Comparison of ENCODE assay signal across 1 cellular context in the genomic region with DNA sequence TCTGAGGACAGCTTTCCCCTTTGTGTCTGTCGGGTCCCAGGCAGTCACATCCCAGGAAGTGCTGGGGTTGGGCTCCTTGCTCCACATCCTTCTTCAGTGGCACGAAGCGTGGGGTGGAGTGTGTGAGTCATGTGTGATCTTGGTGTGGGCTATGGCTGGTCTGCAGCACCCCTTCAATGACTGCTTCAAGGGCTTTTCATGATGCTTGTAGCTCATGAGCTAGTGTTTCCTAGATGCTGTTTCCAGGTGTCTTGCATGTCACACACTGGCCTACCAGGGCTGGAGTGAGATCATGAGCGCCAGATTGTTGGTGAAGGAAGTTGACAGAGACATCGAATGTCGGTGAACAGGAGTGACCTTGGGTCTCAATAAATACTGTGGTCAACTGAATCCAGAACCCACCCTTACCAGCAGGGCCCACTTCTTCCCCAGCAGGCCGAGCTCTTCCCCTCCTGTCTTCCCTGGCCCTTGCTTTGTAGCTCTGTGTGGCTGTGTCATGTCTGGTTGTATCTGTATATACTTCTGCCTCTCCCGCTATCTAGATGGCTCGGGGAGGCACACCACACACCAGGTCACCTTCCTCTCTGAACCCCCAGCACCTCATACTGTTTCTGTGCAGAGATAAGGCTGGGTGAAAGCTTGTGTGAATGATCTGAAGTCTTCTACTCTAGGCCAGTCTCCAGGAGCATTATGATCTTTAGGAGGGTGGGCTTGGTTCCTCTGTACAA.
TF ChIP-seq lines count a peak whose summit lies in the region.

No MANE protein-coding gene starts in this region.

TF ChIP-seq in K562, 482 proteins besides CTCF, POLR2A, EP300 and RAD21 (continued from another document):
- TF ChIP-seq, protein P1, sequence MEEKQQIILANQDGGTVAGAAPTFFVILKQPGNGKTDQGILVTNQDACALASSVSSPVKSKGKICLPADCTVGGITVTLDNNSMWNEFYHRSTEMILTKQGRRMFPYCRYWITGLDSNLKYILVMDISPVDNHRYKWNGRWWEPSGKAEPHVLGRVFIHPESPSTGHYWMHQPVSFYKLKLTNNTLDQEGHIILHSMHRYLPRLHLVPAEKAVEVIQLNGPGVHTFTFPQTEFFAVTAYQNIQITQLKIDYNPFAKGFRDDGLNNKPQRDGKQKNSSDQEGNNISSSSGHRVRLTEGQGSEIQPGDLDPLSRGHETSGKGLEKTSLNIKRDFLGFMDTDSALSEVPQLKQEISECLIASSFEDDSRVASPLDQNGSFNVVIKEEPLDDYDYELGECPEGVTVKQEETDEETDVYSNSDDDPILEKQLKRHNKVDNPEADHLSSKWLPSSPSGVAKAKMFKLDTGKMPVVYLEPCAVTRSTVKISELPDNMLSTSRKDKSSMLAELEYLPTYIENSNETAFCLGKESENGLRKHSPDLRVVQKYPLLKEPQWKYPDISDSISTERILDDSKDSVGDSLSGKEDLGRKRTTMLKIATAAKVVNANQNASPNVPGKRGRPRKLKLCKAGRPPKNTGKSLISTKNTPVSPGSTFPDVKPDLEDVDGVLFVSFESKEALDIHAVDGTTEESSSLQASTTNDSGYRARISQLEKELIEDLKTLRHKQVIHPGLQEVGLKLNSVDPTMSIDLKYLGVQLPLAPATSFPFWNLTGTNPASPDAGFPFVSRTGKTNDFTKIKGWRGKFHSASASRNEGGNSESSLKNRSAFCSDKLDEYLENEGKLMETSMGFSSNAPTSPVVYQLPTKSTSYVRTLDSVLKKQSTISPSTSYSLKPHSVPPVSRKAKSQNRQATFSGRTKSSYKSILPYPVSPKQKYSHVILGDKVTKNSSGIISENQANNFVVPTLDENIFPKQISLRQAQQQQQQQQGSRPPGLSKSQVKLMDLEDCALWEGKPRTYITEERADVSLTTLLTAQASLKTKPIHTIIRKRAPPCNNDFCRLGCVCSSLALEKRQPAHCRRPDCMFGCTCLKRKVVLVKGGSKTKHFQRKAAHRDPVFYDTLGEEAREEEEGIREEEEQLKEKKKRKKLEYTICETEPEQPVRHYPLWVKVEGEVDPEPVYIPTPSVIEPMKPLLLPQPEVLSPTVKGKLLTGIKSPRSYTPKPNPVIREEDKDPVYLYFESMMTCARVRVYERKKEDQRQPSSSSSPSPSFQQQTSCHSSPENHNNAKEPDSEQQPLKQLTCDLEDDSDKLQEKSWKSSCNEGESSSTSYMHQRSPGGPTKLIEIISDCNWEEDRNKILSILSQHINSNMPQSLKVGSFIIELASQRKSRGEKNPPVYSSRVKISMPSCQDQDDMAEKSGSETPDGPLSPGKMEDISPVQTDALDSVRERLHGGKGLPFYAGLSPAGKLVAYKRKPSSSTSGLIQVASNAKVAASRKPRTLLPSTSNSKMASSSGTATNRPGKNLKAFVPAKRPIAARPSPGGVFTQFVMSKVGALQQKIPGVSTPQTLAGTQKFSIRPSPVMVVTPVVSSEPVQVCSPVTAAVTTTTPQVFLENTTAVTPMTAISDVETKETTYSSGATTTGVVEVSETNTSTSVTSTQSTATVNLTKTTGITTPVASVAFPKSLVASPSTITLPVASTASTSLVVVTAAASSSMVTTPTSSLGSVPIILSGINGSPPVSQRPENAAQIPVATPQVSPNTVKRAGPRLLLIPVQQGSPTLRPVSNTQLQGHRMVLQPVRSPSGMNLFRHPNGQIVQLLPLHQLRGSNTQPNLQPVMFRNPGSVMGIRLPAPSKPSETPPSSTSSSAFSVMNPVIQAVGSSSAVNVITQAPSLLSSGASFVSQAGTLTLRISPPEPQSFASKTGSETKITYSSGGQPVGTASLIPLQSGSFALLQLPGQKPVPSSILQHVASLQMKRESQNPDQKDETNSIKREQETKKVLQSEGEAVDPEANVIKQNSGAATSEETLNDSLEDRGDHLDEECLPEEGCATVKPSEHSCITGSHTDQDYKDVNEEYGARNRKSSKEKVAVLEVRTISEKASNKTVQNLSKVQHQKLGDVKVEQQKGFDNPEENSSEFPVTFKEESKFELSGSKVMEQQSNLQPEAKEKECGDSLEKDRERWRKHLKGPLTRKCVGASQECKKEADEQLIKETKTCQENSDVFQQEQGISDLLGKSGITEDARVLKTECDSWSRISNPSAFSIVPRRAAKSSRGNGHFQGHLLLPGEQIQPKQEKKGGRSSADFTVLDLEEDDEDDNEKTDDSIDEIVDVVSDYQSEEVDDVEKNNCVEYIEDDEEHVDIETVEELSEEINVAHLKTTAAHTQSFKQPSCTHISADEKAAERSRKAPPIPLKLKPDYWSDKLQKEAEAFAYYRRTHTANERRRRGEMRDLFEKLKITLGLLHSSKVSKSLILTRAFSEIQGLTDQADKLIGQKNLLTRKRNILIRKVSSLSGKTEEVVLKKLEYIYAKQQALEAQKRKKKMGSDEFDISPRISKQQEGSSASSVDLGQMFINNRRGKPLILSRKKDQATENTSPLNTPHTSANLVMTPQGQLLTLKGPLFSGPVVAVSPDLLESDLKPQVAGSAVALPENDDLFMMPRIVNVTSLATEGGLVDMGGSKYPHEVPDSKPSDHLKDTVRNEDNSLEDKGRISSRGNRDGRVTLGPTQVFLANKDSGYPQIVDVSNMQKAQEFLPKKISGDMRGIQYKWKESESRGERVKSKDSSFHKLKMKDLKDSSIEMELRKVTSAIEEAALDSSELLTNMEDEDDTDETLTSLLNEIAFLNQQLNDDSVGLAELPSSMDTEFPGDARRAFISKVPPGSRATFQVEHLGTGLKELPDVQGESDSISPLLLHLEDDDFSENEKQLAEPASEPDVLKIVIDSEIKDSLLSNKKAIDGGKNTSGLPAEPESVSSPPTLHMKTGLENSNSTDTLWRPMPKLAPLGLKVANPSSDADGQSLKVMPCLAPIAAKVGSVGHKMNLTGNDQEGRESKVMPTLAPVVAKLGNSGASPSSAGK (IDR thresholded peaks at IDR 0.05) = peak; percentile 69
- peak; percentile 52 for TF ChIP-seq TBP (optimal IDR thresholded peaks at IDR 0.05; ENCODE audit: low read depth, low read length)
